In genomic region chr12:122942609-122943008, GRCh38 we compare ENCODE assay signal across 12 cellular contexts. TPM values are rescaled to one million over a fixed set of nuclear protein-coding genes. Genes with fewer than 3 reads are reported as not detected.
A peak's percentile ranks its signal among the peaks of the same experiment; 100 is the strongest.
DNase-seq lines count a peak whose midpoint lies in the region; ATAC-seq and TF ChIP-seq lines count a peak whose summit lies in the region.
"Had no signal": no experiment of that assay in that cellular context is flagged by ENCODE, and none has a peak within 500 bp of the region (broad histone marks: within the 10 kb centered on the region; RNA-seq: fewer than 3 reads in every experiment).

No MANE protein-coding gene starts in this region.

- in situ Hi-C loops in gastrocnemius medialis (cut with MboI; ENCODE audit: low sequenced_read_pairs in 4 of 4): no loop called here

- TF ChIP-seq POLR2A in gastrocnemius medialis (IDR thresholded peaks at IDR 0.05): no peak

- no peaks in the 10 kb centered on the region for H3K9me3 ChIP-seq in gastrocnemius medialis

- H3K27me3 Mint-ChIP-seq in activated T-cell treated with anti-CD3 and anti-CD28 coated beads, Interleukin-2, amount 50 U/mL, for 4 hours (ENCODE audit: low read depth): no peaks in the 10 kb centered on the region

- H3K36me3 Mint-ChIP-seq in activated T-cell treated with anti-CD3 and anti-CD28 coated beads, Interleukin-2, amount 50 U/mL, for 4 hours (ENCODE audit: insufficient read depth): no peaks in the 10 kb centered on the region
- H3K36me3 Mint-ChIP-seq: CD8-positive, alpha-beta T cell had no signal

- H3K27ac ChIP-seq in epithelial cell of prostate (peak overlapping the region; percentile 94), gastrocnemius medialis (peak overlapping the region; percentile 24 to 71 (median 63))

- no peaks in the 10 kb centered on the region for H3K27me3 ChIP-seq in gastrocnemius medialis

- TF ChIP-seq CTCF in gastrocnemius medialis (IDR thresholded peaks at IDR 0.05 in 4 of 5, conservative IDR thresholded peaks at IDR 0.05 in 1 of 5): no peak

- H3K36me3 ChIP-seq in gastrocnemius medialis: no peaks in the 10 kb centered on the region

- H3K4me1 ChIP-seq in gastrocnemius medialis: peaks cover 11 to 14% of the 10 kb centered on the region in 2 donors

- no peak for ATAC-seq in gastrocnemius medialis
- no peak for ATAC-seq in GM21515 (IDR thresholded peaks at IDR 0.05; ENCODE audit: unreplicated experiment)
- ATAC-seq in activated T-cell treated with anti-CD3 and anti-CD28 coated beads, Interleukin-2, amount 50 U/mL, for 4 hours: no peak
- ATAC-seq: CD8-positive, alpha-beta T cell had no signal

- H3K4me3 Mint-ChIP-seq in activated T-cell treated with anti-CD3 and anti-CD28 coated beads, Interleukin-2, amount 50 U/mL, for 4 hours: no peak overlapping the region
- H3K4me3 Mint-ChIP-seq: CD8-positive, alpha-beta T cell had no signal

- intact Hi-C loops in gastrocnemius medialis (cut with DNase I; ENCODE audit: low total_unique reads): no loop called here

- H3K4me1 Mint-ChIP-seq in activated T-cell treated with anti-CD3 and anti-CD28 coated beads, Interleukin-2, amount 50 U/mL, for 4 hours (ENCODE audit: low read depth): peaks cover 27% of the 10 kb centered on the region

- H3K4me3 ChIP-seq in gastrocnemius medialis: no peak overlapping the region

- peak; percentile 37 for DNase-seq in EH (ENCODE audit: low read depth)
- peak; percentile 57 for DNase-seq in NCI-H69 (lab: John Stamatoyannopoulos, UW)
- no peak for DNase-seq in epithelial cell of prostate (ENCODE audit: low read depth, low spot score)
- no peak for DNase-seq in gastrocnemius medialis
- no peak for DNase-seq in medulla oblongata (ENCODE audit: extremely low spot score)
- no peak for DNase-seq in NCI-H446 (lab: John Stamatoyannopoulos, UW)
- DNase-seq in activated T-cell treated with anti-CD3 and anti-CD28 coated beads, Interleukin-2, amount 50 U/mL, for 4 hours: no peak
- DNase-seq: activated naive CD4-positive, alpha-beta T cell; CD8-positive, alpha-beta T cell; NCI-H1048; NCI-H524 treated with DMSO at 0.1 percent for 48 hours had no signal

- no peaks in the 10 kb centered on the region for H3K9me3 Mint-ChIP-seq in activated T-cell treated with anti-CD3 and anti-CD28 coated beads, Interleukin-2, amount 50 U/mL, for 4 hours
- H3K9me3 Mint-ChIP-seq: CD8-positive, alpha-beta T cell had no signal

RNA-seq across cellular contexts. Expression of gene ABCB9, which starts 23.7 kb away (rescaled TPM):
- 1 to 10 TPM in 2 of 4 donors, under 1 TPM in 2; 0.53 to 1.5 (median 0.99) TPM for total RNA-seq in gastrocnemius medialis
- 1 to 10 TPM; 2.3 to 3.2 (median 2.9) TPM for total RNA-seq in activated T-cell treated with anti-CD3 and anti-CD28 coated beads, Interleukin-2, amount 50 U/mL, for 4 hours

RNA-seq across cellular contexts. Expression of gene OGFOD2, which starts 32.4 kb away (rescaled TPM):
- 10 to 100 TPM in 1 of 4 donors, 1 to 10 TPM in 3; 3.2 to 11.7 (median 7.8) TPM for total RNA-seq in gastrocnemius medialis
- 10 to 100 TPM; 23.1 to 25.5 (median 24.7) TPM for total RNA-seq in activated T-cell treated with anti-CD3 and anti-CD28 coated beads, Interleukin-2, amount 50 U/mL, for 4 hours

RNA-seq across cellular contexts. Expression of gene ARL6IP4, which starts 37.9 kb away (rescaled TPM):
- 100 to 1,000 TPM; 123 to 175 (median 156) TPM for total RNA-seq in gastrocnemius medialis
- 100 to 1,000 TPM; 118 to 141 (median 129) TPM for total RNA-seq in activated T-cell treated with anti-CD3 and anti-CD28 coated beads, Interleukin-2, amount 50 U/mL, for 4 hours

RNA-seq across cellular contexts. Expression of gene VPS37B, which starts 46.7 kb away (rescaled TPM):
- total RNA-seq in gastrocnemius medialis: 1 to 10 TPM; 4.8 to 8.2 (median 7.6) TPM
- total RNA-seq in activated T-cell treated with anti-CD3 and anti-CD28 coated beads, Interleukin-2, amount 50 U/mL, for 4 hours: 10 to 100 TPM; 11.9 to 20.3 (median 18.4) TPM

Comparison
In these comparisons a context has a peak if more than half of its experiments do, and no peak if none do; other contexts are left out.
1. DNase-seq: peak in EH (single experiment) and NCI-H69 (single experiment); none in epithelial cell of prostate (single experiment), gastrocnemius medialis (0 of 2), medulla oblongata (single experiment), NCI-H446 (0 of 2) and activated T-cell treated with anti-CD3 and anti-CD28 coated beads, Interleukin-2, amount 50 U/mL, for 4 hours (single experiment).